Comparison of ENCODE assay signal across 25 cellular contexts in genomic region chr5:135255461-135256178, GRCh38.
A peak's percentile ranks its signal among the peaks of the same experiment; 100 is the strongest.
DNase-seq lines count a peak whose midpoint lies in the region; ATAC-seq and TF ChIP-seq lines count a peak whose summit lies in the region.
"Had no signal": no experiment of that assay in that cellular context is flagged by ENCODE, and none has a peak within 500 bp of the region (broad histone marks: within the 10 kb centered on the region; RNA-seq: fewer than 3 reads in every experiment).

No MANE protein-coding gene starts in this region.

- BruUV-seq in HCT116 (replicated peaks; lab: Mats Ljungman, UMichigan) = no TSS peak

- H3K4me1 ChIP-seq in HCT116 (ENCODE audit: control insufficient read depth in 1 of 2, insufficient read depth in 2 of 2, low read length in 2 of 2) (peaks cover 3 to 7% of the 10 kb centered on the region in 2 experiments; a peak in 3 of 4 replicates), colonic mucosa (no peaks in the 10 kb centered on the region)
- H3K4me1 ChIP-seq: lower lobe of right lung, sigmoid colon, testis, uterus had no signal

- TF ChIP-seq RAD21 in HCT116 (IDR thresholded peaks at IDR 0.05; ENCODE audit: low read depth) = peak; percentile 29; the same call in 1 of the 2 replicates

- no peak for TF ChIP-seq POLR2A in HCT116 (IDR thresholded peaks at IDR 0.05; ENCODE audit: borderline replicate concordance, extremely low read depth, insufficient read depth, insufficient read length)

- TF ChIP-seq CTCF in HCT116 (IDR thresholded peaks at IDR 0.05 in 2 of 3, conservative IDR thresholded peaks at IDR 0.05 in 1 of 3; ENCODE audit: borderline replicate concordance in 1 of 3, insufficient read depth in 1 of 3, low read depth in 2 of 3, low read length in 2 of 3) (no peak), choroid plexus epithelial cell (conservative IDR thresholded peaks at IDR 0.05; ENCODE audit: low read depth, low read length) (peak; percentile 9), omental fat pad (IDR thresholded peaks at IDR 0.05) (no peak), colonic mucosa (IDR thresholded peaks at IDR 0.05) (no peak)

- RAD21 ChIA-PET in HCT116 (lab: Charles Lee; ENCODE audit: low non-redundant PET in 1 of 2, low total read pairs in 2 of 2, uncharacterized antibody in 2 of 2, unreplicated experiment in 2 of 2) = no interaction called here

- H3K9ac ChIP-seq in HCT116 (ENCODE audit: low read length) = no peak overlapping the region
- no peak overlapping the region for H3K9ac ChIP-seq in colonic mucosa (ENCODE audit: low read depth in 2 of 2, low read length in 2 of 2)
- H3K9ac ChIP-seq: SK-N-SH had no signal

- CTCF ChIA-PET in HCT116 (lab: Charles Lee) = no interaction called here

- no peaks in the 10 kb centered on the region for H4K20me1 ChIP-seq in HCT116 (ENCODE audit: insufficient read depth)

- intact Hi-C loops in HCT116 (cut with micrococcal nuclease) (no loop called here), colonic mucosa (cut with DNase I) (no loop called here)

- POLR2A ChIA-PET in HCT116 (lab: Charles Lee) = no interaction called here

- no peaks in the 10 kb centered on the region for H3K36me3 ChIP-seq in HCT116 (ENCODE audit: control insufficient read depth in 1 of 2, insufficient read depth in 2 of 2, low read length in 2 of 2)
- H3K36me3 ChIP-seq in colonic mucosa = no peaks in the 10 kb centered on the region
- H3K36me3 ChIP-seq: lower lobe of right lung, sigmoid colon, uterus had no signal

- H3K79me2 ChIP-seq in HCT116 (ENCODE audit: insufficient read depth, low read length) = no peaks in the 10 kb centered on the region

- H3K4me3 ChIP-seq in HCT116 (replicated peaks in 1 of 2; ENCODE audit: low read depth in 1 of 2, low read length in 2 of 2) = no peak overlapping the region
- no peak overlapping the region for H3K4me3 ChIP-seq in choroid plexus epithelial cell (ENCODE audit: low read depth, low read length)
- H3K4me3 ChIP-seq in colonic mucosa = no peak overlapping the region
- H3K4me3 ChIP-seq: lower lobe of right lung, sigmoid colon, testis, uterus had no signal

- H2AFZ ChIP-seq in HCT116 (ENCODE audit: low read depth, low read length, poor library complexity, severe bottlenecking) = no peak overlapping the region

- H3K9me2 ChIP-seq in HCT116 (ENCODE audit: insufficient read depth) = no peaks in the 10 kb centered on the region

- no peak overlapping the region for H3K4me2 ChIP-seq in HCT116 (ENCODE audit: low read length)
- H3K4me2 ChIP-seq: SK-N-SH had no signal

- ATAC-seq in HCT116 (peak; percentile 65), omental fat pad (ENCODE audit: low FRiP score) (peak; percentile 80)
- ATAC-seq: activated T-cell treated with anti-CD3 and anti-CD28 coated beads, Interleukin-2, amount 50 U/mL, for 4 hours; lower lobe of right lung; stimulated activated naive CD8-positive, alpha-beta T cell treated with anti-CD3 and anti-CD28 coated beads, Interleukin-15, Interleukin-2, amounts not matched to agents 100 U/mL and 50 U/mL, for 24 hours had no signal

- no peak overlapping the region for H3K27ac ChIP-seq in HCT116 (ENCODE audit: low read depth, low read length)
- H3K27ac ChIP-seq in colonic mucosa = no peak overlapping the region
- H3K27ac ChIP-seq: epithelial cell of prostate, lower lobe of right lung, sigmoid colon, testis, uterus had no signal

- no peaks in the 10 kb centered on the region for H3K9me3 ChIP-seq in HCT116 (ENCODE audit: control insufficient read depth in 1 of 2, insufficient read depth in 1 of 2, low read depth in 1 of 2, low read length in 2 of 2)
- H3K9me3 ChIP-seq in colonic mucosa = no peaks in the 10 kb centered on the region
- H3K9me3 ChIP-seq: lower lobe of right lung, sigmoid colon, testis, uterus had no signal

- H3K27me3 ChIP-seq in HCT116 (ENCODE audit: insufficient read depth, low read length) (no peaks in the 10 kb centered on the region), colonic mucosa (no peaks in the 10 kb centered on the region)
- H3K27me3 ChIP-seq: sigmoid colon, testis, uterus had no signal

- DNase-seq in NCI-H82 (lab: John Stamatoyannopoulos, UW) (peak; percentile 63), NCI-H82 treated with DMSO at 0.1 percent for 48 hours (lab: John Stamatoyannopoulos, UW; ENCODE audit: unreplicated experiment) (no peak), HCT116 (ENCODE audit: low read depth, low spot score) (no peak), choroid plexus epithelial cell (ENCODE audit: low read depth) (no peak), omental fat pad (ENCODE audit: low spot score) (no peak), AG08395 (ENCODE audit: low spot score) (no peak), HuH-7.5 (ENCODE audit: low spot score) (no peak), colonic mucosa (no peak)
- DNase-seq: 8988T; activated CD4-positive, alpha-beta T cell treated with anti-CD3 and anti-CD28 coated beads for 1 hour; activated gamma-delta T cell treated with Interleukin-2 at 50 U/mL for 16 hours; activated T-cell treated with anti-CD3 and anti-CD28 coated beads, Interleukin-2, amount 50 U/mL, for 4 hours; effector CD4-positive, alpha-beta T cell; glutamatergic neuron; lower lobe of right lung; NCI-H1105; NCI-H187 treated with DMSO at 0.1 percent for 48 hours; NCI-H2227 treated with DMSO at 0.1 percent for 48 hours; posterior cingulate gyrus; sigmoid colon; SK-N-SH; stimulated activated naive CD8-positive, alpha-beta T cell treated with anti-CD3 and anti-CD28 coated beads, Interleukin-15, Interleukin-2, amounts not matched to agents 100 U/mL and 50 U/mL, for 24 hours; testis; uterus had no signal

TF ChIP-seq in HCT116, 20 proteins besides CTCF, POLR2A, EP300 and RAD21:
- TF ChIP-seq MAX (IDR thresholded peaks at IDR 0.05) = no peak
- no peak for TF ChIP-seq POLR2AphosphoS5 (IDR thresholded peaks at IDR 0.05; ENCODE audit: low read depth, low read length)
- TF ChIP-seq ZNF274 (IDR thresholded peaks at IDR 0.05; ENCODE audit: low read depth, low read length) = no peak
- TF ChIP-seq ELF1 (IDR thresholded peaks at IDR 0.05; ENCODE audit: borderline replicate concordance, low read depth) = no peak
- no peak for TF ChIP-seq JUND (IDR thresholded peaks at IDR 0.05)
- no peak for TF ChIP-seq TCF7L2 (IDR thresholded peaks at IDR 0.05; ENCODE audit: borderline replicate concordance, extremely low read depth, insufficient read depth, insufficient read length)
- no peak for TF ChIP-seq ATF3 (IDR thresholded peaks at IDR 0.05)
- no peak for TF ChIP-seq YY1 (IDR thresholded peaks at IDR 0.05; ENCODE audit: extremely low read depth, insufficient replicate concordance, low read depth, low read length)
- TF ChIP-seq, protein P1, sequence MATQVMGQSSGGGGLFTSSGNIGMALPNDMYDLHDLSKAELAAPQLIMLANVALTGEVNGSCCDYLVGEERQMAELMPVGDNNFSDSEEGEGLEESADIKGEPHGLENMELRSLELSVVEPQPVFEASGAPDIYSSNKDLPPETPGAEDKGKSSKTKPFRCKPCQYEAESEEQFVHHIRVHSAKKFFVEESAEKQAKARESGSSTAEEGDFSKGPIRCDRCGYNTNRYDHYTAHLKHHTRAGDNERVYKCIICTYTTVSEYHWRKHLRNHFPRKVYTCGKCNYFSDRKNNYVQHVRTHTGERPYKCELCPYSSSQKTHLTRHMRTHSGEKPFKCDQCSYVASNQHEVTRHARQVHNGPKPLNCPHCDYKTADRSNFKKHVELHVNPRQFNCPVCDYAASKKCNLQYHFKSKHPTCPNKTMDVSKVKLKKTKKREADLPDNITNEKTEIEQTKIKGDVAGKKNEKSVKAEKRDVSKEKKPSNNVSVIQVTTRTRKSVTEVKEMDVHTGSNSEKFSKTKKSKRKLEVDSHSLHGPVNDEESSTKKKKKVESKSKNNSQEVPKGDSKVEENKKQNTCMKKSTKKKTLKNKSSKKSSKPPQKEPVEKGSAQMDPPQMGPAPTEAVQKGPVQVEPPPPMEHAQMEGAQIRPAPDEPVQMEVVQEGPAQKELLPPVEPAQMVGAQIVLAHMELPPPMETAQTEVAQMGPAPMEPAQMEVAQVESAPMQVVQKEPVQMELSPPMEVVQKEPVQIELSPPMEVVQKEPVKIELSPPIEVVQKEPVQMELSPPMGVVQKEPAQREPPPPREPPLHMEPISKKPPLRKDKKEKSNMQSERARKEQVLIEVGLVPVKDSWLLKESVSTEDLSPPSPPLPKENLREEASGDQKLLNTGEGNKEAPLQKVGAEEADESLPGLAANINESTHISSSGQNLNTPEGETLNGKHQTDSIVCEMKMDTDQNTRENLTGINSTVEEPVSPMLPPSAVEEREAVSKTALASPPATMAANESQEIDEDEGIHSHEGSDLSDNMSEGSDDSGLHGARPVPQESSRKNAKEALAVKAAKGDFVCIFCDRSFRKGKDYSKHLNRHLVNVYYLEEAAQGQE (IDR thresholded peaks at IDR 0.05; ENCODE audit: low read depth) = no peak
- TF ChIP-seq EZH2phosphoT487 (IDR thresholded peaks at IDR 0.05; ENCODE audit: borderline replicate concordance) = no peak
- TF ChIP-seq SRF (IDR thresholded peaks at IDR 0.05; ENCODE audit: low read depth) = no peak
- TF ChIP-seq, protein P2, sequence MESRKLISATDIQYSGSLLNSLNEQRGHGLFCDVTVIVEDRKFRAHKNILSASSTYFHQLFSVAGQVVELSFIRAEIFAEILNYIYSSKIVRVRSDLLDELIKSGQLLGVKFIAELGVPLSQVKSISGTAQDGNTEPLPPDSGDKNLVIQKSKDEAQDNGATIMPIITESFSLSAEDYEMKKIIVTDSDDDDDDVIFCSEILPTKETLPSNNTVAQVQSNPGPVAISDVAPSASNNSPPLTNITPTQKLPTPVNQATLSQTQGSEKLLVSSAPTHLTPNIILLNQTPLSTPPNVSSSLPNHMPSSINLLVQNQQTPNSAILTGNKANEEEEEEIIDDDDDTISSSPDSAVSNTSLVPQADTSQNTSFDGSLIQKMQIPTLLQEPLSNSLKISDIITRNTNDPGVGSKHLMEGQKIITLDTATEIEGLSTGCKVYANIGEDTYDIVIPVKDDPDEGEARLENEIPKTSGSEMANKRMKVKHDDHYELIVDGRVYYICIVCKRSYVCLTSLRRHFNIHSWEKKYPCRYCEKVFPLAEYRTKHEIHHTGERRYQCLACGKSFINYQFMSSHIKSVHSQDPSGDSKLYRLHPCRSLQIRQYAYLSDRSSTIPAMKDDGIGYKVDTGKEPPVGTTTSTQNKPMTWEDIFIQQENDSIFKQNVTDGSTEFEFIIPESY (IDR thresholded peaks at IDR 0.05; ENCODE audit: extremely low read depth, insufficient replicate concordance, low read length) = no peak
- no peak for TF ChIP-seq CBX3 (IDR thresholded peaks at IDR 0.05; ENCODE audit: low read depth)
- TF ChIP-seq SP1 (IDR thresholded peaks at IDR 0.05; ENCODE audit: low read depth) = no peak
